8 cellular contexts compared by ENCODE assay signal in genomic region chr12:108801736-108802665, GRCh38. TPM values are rescaled to one million over a fixed set of nuclear protein-coding genes. Genes with fewer than 3 reads are reported as not detected.
DNase-seq lines count a peak whose midpoint lies in the region; ATAC-seq and TF ChIP-seq lines count a peak whose summit lies in the region.

No MANE protein-coding gene starts in this region.

- H3K9me3 ChIP-seq in suprapubic skin, result no peaks in the 10 kb centered on the region

- no peaks in the 10 kb centered on the region for H3K27me3 ChIP-seq in kidney epithelial cell (ENCODE audit: control insufficient read depth, insufficient read depth, low read length)
- H3K27me3 ChIP-seq in suprapubic skin, result no peaks in the 10 kb centered on the region

- no peak overlapping the region for H3K4me3 ChIP-seq in kidney epithelial cell (ENCODE audit: low read depth, low read length)
- peak overlapping the region; percentile 18 for H3K4me3 ChIP-seq in suprapubic skin

- H3K4me1 ChIP-seq in suprapubic skin, result peaks cover 52% of the 10 kb centered on the region

- TF ChIP-seq CTCF in kidney epithelial cell (IDR thresholded peaks at IDR 0.05; ENCODE audit: insufficient read depth, low read length, poor library complexity, severe bottlenecking) (no peak), suprapubic skin (IDR thresholded peaks at IDR 0.05) (no peak)

- H3K27ac ChIP-seq in suprapubic skin, result peak overlapping the region; percentile 88

- no peak for TF ChIP-seq EP300 in suprapubic skin (IDR thresholded peaks at IDR 0.05)

- peak; percentile 90 for DNase-seq in HS-27A (ENCODE audit: low read depth)
- peak; percentile 71 for DNase-seq in cerebellar cortex (ENCODE audit: low spot score)
- DNase-seq in kidney epithelial cell (ENCODE audit: low read depth), result peak; percentile 86
- peak in 1 of 2 donors; percentile 83 for DNase-seq in suprapubic skin (ENCODE audit: low spot score in 2 of 2)
- DNase-seq in OCI-M1 (lab: John Stamatoyannopoulos, UW), result no peak
- DNase-seq in cerebellar nuclear complex (lab: John Stamatoyannopoulos, UW), result no peak

- ATAC-seq in HG03520 (IDR thresholded peaks at IDR 0.05; ENCODE audit: unreplicated experiment), result no peak
- no peak for ATAC-seq in GM19328 (IDR thresholded peaks at IDR 0.05; ENCODE audit: unreplicated experiment)

- H3K36me3 ChIP-seq in kidney epithelial cell (ENCODE audit: control insufficient read depth, insufficient read depth, low read length) (peaks cover 7% of the 10 kb centered on the region), suprapubic skin (peaks cover 58% of the 10 kb centered on the region)

- TF ChIP-seq POLR2A in suprapubic skin (IDR thresholded peaks at IDR 0.05), result no peak

- WGBS in suprapubic skin, result 38% methylated on average over 15 of the region's 17 CpGs

RNA-seq across cellular contexts. Expression of gene SSH1, which starts 55.4 kb away (rescaled TPM):
- 18.6 and 21.4 TPM in 2 replicates for total RNA-seq in kidney epithelial cell
- total RNA-seq in suprapubic skin, result 10 to 100 TPM; 11.2 to 26.0 (median 15.8) TPM

Comparison
In these comparisons a context has a peak if more than half of its experiments do, and no peak if none do; other contexts are left out.
1. DNase-seq: peak in HS-27A (single experiment), cerebellar cortex (single experiment) and kidney epithelial cell (single experiment); none in OCI-M1 (single experiment) and cerebellar nuclear complex (0 of 2).